8 cellular contexts compared by ENCODE assay signal in genomic region chr19:7098701-7099596, GRCh38. TPM values are rescaled to one million over a fixed set of nuclear protein-coding genes. Genes with fewer than 3 reads are reported as not detected.
A peak's percentile ranks its signal among the peaks of the same experiment; 100 is the strongest.
DNase-seq lines count a peak whose midpoint lies in the region; ATAC-seq, FAIRE-seq and TF ChIP-seq lines count a peak whose summit lies in the region.

No MANE protein-coding gene starts in this region.

- FAIRE-seq in bronchial epithelial cell (lab: Jason Lieb, UNC) (no peak), small intestine (lab: Jason Lieb, UNC) (no peak)

- ATAC-seq in GM18907 (IDR thresholded peaks at IDR 0.05; ENCODE audit: unreplicated experiment) (peak; percentile 85), HG03135 (IDR thresholded peaks at IDR 0.05; ENCODE audit: unreplicated experiment) (peak; percentile 77)

- H3K36me3 ChIP-seq in bronchial epithelial cell (ENCODE audit: control insufficient read depth, insufficient read depth, low read length), result no peaks in the 10 kb centered on the region
- no peaks in the 10 kb centered on the region for H3K36me3 ChIP-seq in small intestine (ENCODE audit: control insufficient read depth in 2 of 2, insufficient read depth in 2 of 2, low read length in 2 of 2)

- H3K27ac ChIP-seq in small intestine (ENCODE audit: low read depth in 1 of 2, low read length in 1 of 2), result peak overlapping the region; percentile 85 to 90

- no peak for TF ChIP-seq CTCF in WI38 (IDR thresholded peaks at IDR 0.05; ENCODE audit: low read depth, low read length)
- no peak for TF ChIP-seq CTCF in bronchial epithelial cell (IDR thresholded peaks at IDR 0.05; ENCODE audit: insufficient read depth, low read length, severe bottlenecking)

- H3K9me3 ChIP-seq in small intestine (ENCODE audit: control insufficient read depth, low read depth), result no peaks in the 10 kb centered on the region

- peak overlapping the region; percentile 75 for H3K4me3 ChIP-seq in WI38 (ENCODE audit: low read depth, low read length)
- peak overlapping the region; percentile 67 for H3K4me3 ChIP-seq in bronchial epithelial cell (ENCODE audit: low read depth, low read length)
- H3K4me3 ChIP-seq in small intestine (ENCODE audit: low read depth in 1 of 2, low read length in 2 of 2), result peak overlapping the region; percentile 42 to 82

- H3K4me1 ChIP-seq in small intestine (ENCODE audit: control insufficient read depth in 2 of 2, insufficient read depth in 1 of 2, low read depth in 1 of 2, low read length in 1 of 2), result no peaks in the 10 kb centered on the region

- 0% methylated on average over 67 to 78 of the region's 78 CpGs for WGBS in small intestine, 3 donors

- H3K27me3 ChIP-seq in bronchial epithelial cell (ENCODE audit: control insufficient read depth, insufficient read depth, low read length), result peaks cover 2% of the 10 kb centered on the region
- H3K27me3 ChIP-seq in small intestine (ENCODE audit: control insufficient read depth in 2 of 2, insufficient read depth in 2 of 2, low read length in 2 of 2), result no peaks in the 10 kb centered on the region

- DNase-seq in AG08395 (ENCODE audit: low spot score) (peak; percentile 97), NCI-H2196 treated with DMSO at 0.1 percent for 48 hours (lab: John Stamatoyannopoulos, UW; ENCODE audit: unreplicated experiment) (peak; percentile 96), bronchial epithelial cell (ENCODE audit: low read depth) (peak; percentile 77), iPS-NIHi7 (ENCODE audit: extremely low spot score) (peak; percentile 96), small intestine (peak; percentile 90)

RNA-seq across cellular contexts. Expression of gene ZNF557, which starts 29.4 kb away (rescaled TPM):
- 11.6 and 14.0 TPM in 2 replicates for total RNA-seq in bronchial epithelial cell
- polyA plus RNA-seq in small intestine, result 1 to 10 TPM; 1.9 to 2.7 (median 2.0) TPM

RNA-seq across cellular contexts. Expression of gene MBD3L3, which starts 40.5 kb away (rescaled TPM):
- total RNA-seq in bronchial epithelial cell, result not detected in 2 replicates
- not detected for polyA plus RNA-seq in small intestine

RNA-seq across cellular contexts. Expression of gene MBD3L2, which starts 49.8 kb away (rescaled TPM):
- not detected in 2 replicates for total RNA-seq in bronchial epithelial cell
- polyA plus RNA-seq in small intestine, result not detected

RNA-seq across cellular contexts. Expression of gene MBD3L4, which starts 59.0 kb away (rescaled TPM):
- not detected in 2 replicates for total RNA-seq in bronchial epithelial cell
- polyA plus RNA-seq in small intestine, result not detected

Comparison
In these comparisons a context has a peak if more than half of its experiments do, and no peak if none do; other contexts are left out.
1. Peak in every context shown above with its lines: DNase-seq, ATAC-seq, H3K4me3 ChIP-seq and H3K27ac ChIP-seq.